ENCODE assay signal across 20 cellular contexts in genomic region chr10:46286991-46287693, GRCh38. TPM values are rescaled to one million over a fixed set of nuclear protein-coding genes. Genes with fewer than 3 reads are reported as not detected.
DNase-seq lines count a peak whose midpoint lies in the region; ATAC-seq and TF ChIP-seq lines count a peak whose summit lies in the region.
"Had no signal": no experiment of that assay in that cellular context is flagged by ENCODE, and none has a peak within 500 bp of the region (broad histone marks: within the 10 kb centered on the region; RNA-seq: fewer than 3 reads in every experiment).

ANTXRL (plus strand) TSS chr10:46286997; CDS start chr10:46287263, 266 bp downstream.

- TF ChIP-seq CTCF in right atrium auricular region (IDR thresholded peaks at IDR 0.05) = no peak
- no peak for TF ChIP-seq CTCF in nephron (IDR thresholded peaks at IDR 0.05; ENCODE audit: unreplicated experiment in 3 of 3)
- no peak for TF ChIP-seq CTCF in upper lobe of right lung (IDR thresholded peaks at IDR 0.05)

- peaks cover 17% of the 10 kb centered on the region for H3K4me1 Mint-ChIP-seq in activated CD4-positive, alpha-beta memory T cell treated with anti-CD3 and anti-CD28 coated beads for 36 hours (ENCODE audit: low read depth)
- H3K4me1 Mint-ChIP-seq in nephron = peaks cover 17% of the 10 kb centered on the region

- peak within 1 kb of the TSS; percentile 3 for H3K4me3 Mint-ChIP-seq in activated CD4-positive, alpha-beta memory T cell treated with anti-CD3 and anti-CD28 coated beads for 36 hours
- peak within 1 kb of the TSS; percentile 58 to 75 (median 74) for H3K4me3 Mint-ChIP-seq in nephron

- H3K4me3 ChIP-seq in right atrium auricular region (no peak within 1 kb of the TSS), upper lobe of right lung (no peak within 1 kb of the TSS)
- H3K4me3 ChIP-seq: cardiac muscle cell had no signal

- H3K9me3 ChIP-seq in right atrium auricular region (no peaks in the 10 kb centered on the region), upper lobe of right lung (no peaks in the 10 kb centered on the region)

- H3K27me3 ChIP-seq in right atrium auricular region (no peaks in the 10 kb centered on the region), upper lobe of right lung (no peaks in the 10 kb centered on the region)

- no peaks in the 10 kb centered on the region for H3K36me3 ChIP-seq in right atrium auricular region
- no peaks in the 10 kb centered on the region for H3K36me3 ChIP-seq in upper lobe of right lung
- H3K36me3 ChIP-seq: cardiac muscle cell had no signal

- no peak within 1 kb of the TSS for H3K27ac Mint-ChIP-seq in activated CD4-positive, alpha-beta memory T cell treated with anti-CD3 and anti-CD28 coated beads for 36 hours
- H3K27ac Mint-ChIP-seq in nephron = no peak within 1 kb of the TSS
- H3K27ac Mint-ChIP-seq: activated naive CD8-positive, alpha-beta T cell treated with anti-CD3 and anti-CD28 coated beads, Interleukin-2, amount 50 U/mL, for 24 hours had no signal

- peaks cover 0 to 28% of the 10 kb centered on the region in 2 donors for H3K4me1 ChIP-seq in right atrium auricular region
- peaks cover 13% of the 10 kb centered on the region for H3K4me1 ChIP-seq in upper lobe of right lung

- no peaks in the 10 kb centered on the region for H3K9me3 Mint-ChIP-seq in activated CD4-positive, alpha-beta memory T cell treated with anti-CD3 and anti-CD28 coated beads for 36 hours
- no peaks in the 10 kb centered on the region for H3K9me3 Mint-ChIP-seq in nephron
- H3K9me3 Mint-ChIP-seq: activated naive CD8-positive, alpha-beta T cell treated with anti-CD3 and anti-CD28 coated beads, Interleukin-2, amount 50 U/mL, for 24 hours had no signal

- ATAC-seq in upper lobe of right lung = no peak
- no peak for ATAC-seq in GM19455 (IDR thresholded peaks at IDR 0.05; ENCODE audit: unreplicated experiment)
- ATAC-seq: activated CD8-positive, alpha-beta memory T cell treated with anti-CD3 and anti-CD28 coated beads, Interleukin-2, amount 10 ng/mL, durations not matched to agents 7 days and 5 days; activated naive CD8-positive, alpha-beta T cell treated with anti-CD3 and anti-CD28 coated beads, Interleukin-2, amount 50 U/mL, for 24 hours; right cardiac atrium had no signal

- intact Hi-C loops in cardiac septum (cut with DNase I) (no loop called here), upper lobe of right lung (cut with DNase I) (no loop called here)
- intact Hi-C loops in activated CD4-positive, alpha-beta memory T cell treated with anti-CD3 and anti-CD28 coated beads for 36 hours (cut with micrococcal nuclease) = no loop called here

- peak; percentile 49 for DNase-seq in cardiac septum (ENCODE audit: low spot score)
- DNase-seq in right atrium auricular region (ENCODE audit: low spot score) = no peak
- peak; percentile 4 for DNase-seq in activated CD4-positive, alpha-beta memory T cell treated with anti-CD3 and anti-CD28 coated beads for 36 hours
- peak; percentile 55 for DNase-seq in upper lobe of right lung
- DNase-seq in HPDE6-E6E7 (ENCODE audit: extremely low spot score) = no peak
- DNase-seq in NCI-H526 treated with DMSO at 0.1 percent for 48 hours (lab: John Stamatoyannopoulos, UW) = no peak
- DNase-seq: activated CD8-positive, alpha-beta memory T cell treated with anti-CD3 and anti-CD28 coated beads, Interleukin-2, amount 10 ng/mL, durations not matched to agents 7 days and 5 days; activated naive CD8-positive, alpha-beta T cell treated with anti-CD3 and anti-CD28 coated beads, Interleukin-2, amount 50 U/mL, for 24 hours; effector CD4-positive, alpha-beta T cell; mesenchymal stem cell; NCI-H187; nucleus accumbens; right cardiac atrium; SHP77 had no signal

- no peak within 1 kb of the TSS for H3K27ac ChIP-seq in right atrium auricular region
- no peak within 1 kb of the TSS for H3K27ac ChIP-seq in upper lobe of right lung
- H3K27ac ChIP-seq: cardiac muscle cell, VCaP had no signal

- peaks cover 1% of the 10 kb centered on the region for H3K27me3 Mint-ChIP-seq in activated CD4-positive, alpha-beta memory T cell treated with anti-CD3 and anti-CD28 coated beads for 36 hours
- H3K27me3 Mint-ChIP-seq in nephron (ENCODE audit: low read depth) = peaks cover 39% of the 10 kb centered on the region

- POLR2A ChIA-PET in activated CD4-positive, alpha-beta memory T cell treated with anti-CD3 and anti-CD28 coated beads for 36 hours (lab: Charles Lee) = no interaction called here

- CTCF ChIA-PET in activated CD4-positive, alpha-beta memory T cell treated with anti-CD3 and anti-CD28 coated beads for 36 hours (lab: Charles Lee) = no interaction called here

- no peaks in the 10 kb centered on the region for H3K36me3 Mint-ChIP-seq in activated CD4-positive, alpha-beta memory T cell treated with anti-CD3 and anti-CD28 coated beads for 36 hours
- no peaks in the 10 kb centered on the region for H3K36me3 Mint-ChIP-seq in nephron (ENCODE audit: low read depth)

RNA-seq across cellular contexts. Expression of gene ANTXRL, which starts in this region (rescaled TPM):
- not detected for total RNA-seq in cardiac septum
- not detected for total RNA-seq in right atrium auricular region
- not detected for total RNA-seq in activated CD4-positive, alpha-beta memory T cell treated with anti-CD3 and anti-CD28 coated beads for 36 hours
- total RNA-seq in upper lobe of right lung = not detected
- total RNA-seq: activated CD8-positive, alpha-beta memory T cell treated with anti-CD3 and anti-CD28 coated beads, Interleukin-2, amount 10 ng/mL, durations not matched to agents 7 days and 5 days; cardiac muscle cell; fibroblast of lung; M059J had no signal

Comparison
In these comparisons a context has a peak if more than half of its experiments do, and no peak if none do; other contexts are left out.
1. Peak in DNase-seq in cardiac septum; RNA of the gene not detected or under 1 TPM.
2. Peak in DNase-seq in activated CD4-positive, alpha-beta memory T cell treated with anti-CD3 and anti-CD28 coated beads for 36 hours; RNA of the gene not detected or under 1 TPM.
3. Peak in DNase-seq in upper lobe of right lung; RNA of the gene not detected or under 1 TPM.